Comparison of ENCODE assay signal across 21 cellular contexts in genomic region chr1:162229534-162229933, GRCh38.
DNase-seq lines count a peak whose midpoint lies in the region; ATAC-seq and TF ChIP-seq lines count a peak whose summit lies in the region.
"Had no signal": no experiment of that assay in that cellular context is flagged by ENCODE, and none has a peak within 500 bp of the region (broad histone marks: within the 10 kb centered on the region; RNA-seq: fewer than 3 reads in every experiment).

No MANE protein-coding gene starts in this region.

- H3K27ac Mint-ChIP-seq in naive thymus-derived CD4-positive, alpha-beta T cell, result no peak overlapping the region
- H3K27ac Mint-ChIP-seq in activated naive CD8-positive, alpha-beta T cell treated with anti-CD3 and anti-CD28 coated beads for 36 hours, result no peak overlapping the region
- H3K27ac Mint-ChIP-seq in activated CD8-positive, alpha-beta T cell treated with anti-CD3 and anti-CD28 coated beads for 36 hours, result no peak overlapping the region
- H3K27ac Mint-ChIP-seq: CD4-positive, alpha-beta T cell had no signal

- H3K9me3 Mint-ChIP-seq in naive thymus-derived CD4-positive, alpha-beta T cell, result no peaks in the 10 kb centered on the region
- no peaks in the 10 kb centered on the region for H3K9me3 Mint-ChIP-seq in activated naive CD8-positive, alpha-beta T cell treated with anti-CD3 and anti-CD28 coated beads for 36 hours
- no peaks in the 10 kb centered on the region for H3K9me3 Mint-ChIP-seq in activated CD8-positive, alpha-beta T cell treated with anti-CD3 and anti-CD28 coated beads for 36 hours
- H3K9me3 Mint-ChIP-seq: CD4-positive, alpha-beta T cell had no signal

- H3K27ac ChIP-seq in KMS-11, result no peak overlapping the region
- H3K27ac ChIP-seq in naive thymus-derived CD4-positive, alpha-beta T cell (ENCODE audit: low read depth, low read length), result no peak overlapping the region
- H3K27ac ChIP-seq: gastroesophageal sphincter, VCaP had no signal

- H3K27me3 Mint-ChIP-seq in naive thymus-derived CD4-positive, alpha-beta T cell, result peaks cover 5 to 25% (median 23%) of the 10 kb centered on the region in 5 donors
- peaks cover 6% of the 10 kb centered on the region for H3K27me3 Mint-ChIP-seq in activated naive CD8-positive, alpha-beta T cell treated with anti-CD3 and anti-CD28 coated beads for 36 hours
- H3K27me3 Mint-ChIP-seq in activated CD8-positive, alpha-beta T cell treated with anti-CD3 and anti-CD28 coated beads for 36 hours, result peaks cover 8% of the 10 kb centered on the region

- POLR2A ChIA-PET in naive thymus-derived CD4-positive, alpha-beta T cell (lab: Charles Lee), result no interaction called here
- POLR2A ChIA-PET in activated CD8-positive, alpha-beta T cell treated with anti-CD3 and anti-CD28 coated beads for 36 hours (lab: Charles Lee), result no interaction called here

- no peaks in the 10 kb centered on the region for H3K36me3 ChIP-seq in KMS-11 (ENCODE audit: insufficient read depth)
- no peaks in the 10 kb centered on the region for H3K36me3 ChIP-seq in naive thymus-derived CD4-positive, alpha-beta T cell (ENCODE audit: control insufficient read depth in 2 of 3, insufficient read depth in 3 of 3, low read length in 3 of 3)
- H3K36me3 ChIP-seq: gastroesophageal sphincter, MG63 had no signal

- H4K20me1 ChIP-seq in KMS-11 (ENCODE audit: insufficient read depth), result no peaks in the 10 kb centered on the region

- no peaks in the 10 kb centered on the region for H3K9me3 ChIP-seq in naive thymus-derived CD4-positive, alpha-beta T cell (ENCODE audit: control insufficient read depth in 2 of 3, low read length in 3 of 3)
- H3K9me3 ChIP-seq: gastroesophageal sphincter, MG63 had no signal

- ATAC-seq in naive thymus-derived CD4-positive, alpha-beta T cell, result peak; percentile 24
- ATAC-seq in activated CD8-positive, alpha-beta T cell treated with anti-CD3 and anti-CD28 coated beads for 36 hours, result no peak
- ATAC-seq: gastroesophageal sphincter had no signal

- no peak overlapping the region for H2AFZ ChIP-seq in KMS-11 (ENCODE audit: low read depth)

- H3K4me3 Mint-ChIP-seq in naive thymus-derived CD4-positive, alpha-beta T cell, result no peak overlapping the region
- no peak overlapping the region for H3K4me3 Mint-ChIP-seq in activated naive CD8-positive, alpha-beta T cell treated with anti-CD3 and anti-CD28 coated beads for 36 hours
- H3K4me3 Mint-ChIP-seq in activated CD8-positive, alpha-beta T cell treated with anti-CD3 and anti-CD28 coated beads for 36 hours, result no peak overlapping the region
- H3K4me3 Mint-ChIP-seq: CD4-positive, alpha-beta T cell had no signal

- H3K4me1 ChIP-seq in KMS-11 (ENCODE audit: low read depth, poor library complexity, severe bottlenecking), result peaks cover 23% of the 10 kb centered on the region
- H3K4me1 ChIP-seq in naive thymus-derived CD4-positive, alpha-beta T cell (ENCODE audit: control insufficient read depth in 2 of 2, insufficient read depth in 2 of 2, low read length in 2 of 2), result no peaks in the 10 kb centered on the region
- H3K4me1 ChIP-seq: gastroesophageal sphincter had no signal

- no peaks in the 10 kb centered on the region for H3K27me3 ChIP-seq in KMS-11 (ENCODE audit: insufficient read depth, low read depth)
- H3K27me3 ChIP-seq in naive thymus-derived CD4-positive, alpha-beta T cell (ENCODE audit: control insufficient read depth in 2 of 2, insufficient read depth in 2 of 2, low read length in 2 of 2), result no peaks in the 10 kb centered on the region
- H3K27me3 ChIP-seq: gastroesophageal sphincter had no signal

- intact Hi-C loops in naive thymus-derived CD4-positive, alpha-beta T cell (cut with micrococcal nuclease), result no loop called here
- intact Hi-C loops in activated CD8-positive, alpha-beta T cell treated with anti-CD3 and anti-CD28 coated beads for 36 hours (cut with micrococcal nuclease), result no loop called here

- H3K36me3 Mint-ChIP-seq in naive thymus-derived CD4-positive, alpha-beta T cell, result no peaks in the 10 kb centered on the region
- H3K36me3 Mint-ChIP-seq in activated naive CD8-positive, alpha-beta T cell treated with anti-CD3 and anti-CD28 coated beads for 36 hours, result no peaks in the 10 kb centered on the region
- no peaks in the 10 kb centered on the region for H3K36me3 Mint-ChIP-seq in activated CD8-positive, alpha-beta T cell treated with anti-CD3 and anti-CD28 coated beads for 36 hours (ENCODE audit: low read depth)

- CTCF ChIA-PET in naive thymus-derived CD4-positive, alpha-beta T cell (lab: Charles Lee), result no interaction called here
- CTCF ChIA-PET in activated CD8-positive, alpha-beta T cell treated with anti-CD3 and anti-CD28 coated beads for 36 hours (lab: Charles Lee), result no interaction called here

- H3K4me1 Mint-ChIP-seq in naive thymus-derived CD4-positive, alpha-beta T cell, result no peaks in the 10 kb centered on the region
- no peaks in the 10 kb centered on the region for H3K4me1 Mint-ChIP-seq in activated naive CD8-positive, alpha-beta T cell treated with anti-CD3 and anti-CD28 coated beads for 36 hours
- H3K4me1 Mint-ChIP-seq in activated CD8-positive, alpha-beta T cell treated with anti-CD3 and anti-CD28 coated beads for 36 hours (ENCODE audit: low read depth), result no peaks in the 10 kb centered on the region

- peak overlapping the region; percentile 8; the same call in 1 of the 2 replicates for H3K4me2 ChIP-seq in KMS-11

- TF ChIP-seq CTCF in GM13976 (IDR thresholded peaks at IDR 0.05; ENCODE audit: borderline replicate concordance, control extremely low read depth, extremely low read depth, insufficient read depth, missing control alignments) (no peak), KMS-11 (conservative IDR thresholded peaks at IDR 0.05; ENCODE audit: low read depth, low read length) (no peak)
- TF ChIP-seq CTCF in activated CD8-positive, alpha-beta T cell treated with anti-CD3 and anti-CD28 coated beads for 36 hours (IDR thresholded peaks at IDR 0.05), result no peak

- in situ Hi-C loops in GM13976 (cut with MboI; ENCODE audit: low sequenced_read_pairs, unreplicated experiment), result no loop called here

- no peak overlapping the region for H3K4me3 ChIP-seq in KMS-11 (IDR thresholded peaks at IDR 0.05; ENCODE audit: insufficient read depth, low read depth, low read length)
- H3K4me3 ChIP-seq in naive thymus-derived CD4-positive, alpha-beta T cell (ENCODE audit: low read length), result no peak overlapping the region
- H3K4me3 ChIP-seq: gastroesophageal sphincter, MG63 had no signal

- H3K79me2 ChIP-seq in KMS-11 (ENCODE audit: insufficient read depth, low read depth), result no peaks in the 10 kb centered on the region

- DNase-seq in GM13976 (ENCODE audit: low spot score), result peak; percentile 23
- DNase-seq in RPMI8226, result peak; percentile 45
- DNase-seq in naive thymus-derived CD4-positive, alpha-beta T cell, result no peak
- DNase-seq in activated naive CD8-positive, alpha-beta T cell treated with anti-CD3 and anti-CD28 coated beads for 36 hours, result no peak
- DNase-seq in activated CD4-positive, CD25-positive, alpha-beta regulatory T cell (lab: John Stamatoyannopoulos, UW), result no peak
- no peak for DNase-seq in activated CD8-positive, alpha-beta T cell treated with anti-CD3 and anti-CD28 coated beads for 36 hours
- no peak for DNase-seq in amniotic stem cell (lab: John Stamatoyannopoulos, UW)
- DNase-seq: activated CD4-positive, alpha-beta T cell treated with anti-CD3 and anti-CD28 coated beads, Interleukin-2, amount 50 U/mL, for 48 hours; activated naive CD4-positive, alpha-beta T cell; activated T-cell treated with anti-CD3 and anti-CD28 coated beads, Interleukin-2, amount 50 U/mL, for 1 hour; aorta; CD4-positive, alpha-beta T cell; central memory CD4-positive, alpha-beta T cell; DMS79; NCI-H187 treated with DMSO at 0.1 percent for 48 hours; NK-92 treated with Interleukin-12 subunit alpha and Interleukin-12 subunit beta, amount 100 ng/mL, for 24 hours; SHP77 had no signal

- H3K9ac ChIP-seq in KMS-11, result no peak overlapping the region

Comparison
In these comparisons a context has a peak if more than half of its experiments do, and no peak if none do; other contexts are left out.
1. DNase-seq: peak in GM13976 (single experiment) and RPMI8226 (single experiment); none in naive thymus-derived CD4-positive, alpha-beta T cell (0 of 9), activated naive CD8-positive, alpha-beta T cell treated with anti-CD3 and anti-CD28 coated beads for 36 hours (single experiment), activated CD4-positive, CD25-positive, alpha-beta regulatory T cell (0 of 4), activated CD8-positive, alpha-beta T cell treated with anti-CD3 and anti-CD28 coated beads for 36 hours (single experiment) and amniotic stem cell (single experiment).